Comparison of ENCODE assay signal across 11 cellular contexts in the genomic region with DNA sequence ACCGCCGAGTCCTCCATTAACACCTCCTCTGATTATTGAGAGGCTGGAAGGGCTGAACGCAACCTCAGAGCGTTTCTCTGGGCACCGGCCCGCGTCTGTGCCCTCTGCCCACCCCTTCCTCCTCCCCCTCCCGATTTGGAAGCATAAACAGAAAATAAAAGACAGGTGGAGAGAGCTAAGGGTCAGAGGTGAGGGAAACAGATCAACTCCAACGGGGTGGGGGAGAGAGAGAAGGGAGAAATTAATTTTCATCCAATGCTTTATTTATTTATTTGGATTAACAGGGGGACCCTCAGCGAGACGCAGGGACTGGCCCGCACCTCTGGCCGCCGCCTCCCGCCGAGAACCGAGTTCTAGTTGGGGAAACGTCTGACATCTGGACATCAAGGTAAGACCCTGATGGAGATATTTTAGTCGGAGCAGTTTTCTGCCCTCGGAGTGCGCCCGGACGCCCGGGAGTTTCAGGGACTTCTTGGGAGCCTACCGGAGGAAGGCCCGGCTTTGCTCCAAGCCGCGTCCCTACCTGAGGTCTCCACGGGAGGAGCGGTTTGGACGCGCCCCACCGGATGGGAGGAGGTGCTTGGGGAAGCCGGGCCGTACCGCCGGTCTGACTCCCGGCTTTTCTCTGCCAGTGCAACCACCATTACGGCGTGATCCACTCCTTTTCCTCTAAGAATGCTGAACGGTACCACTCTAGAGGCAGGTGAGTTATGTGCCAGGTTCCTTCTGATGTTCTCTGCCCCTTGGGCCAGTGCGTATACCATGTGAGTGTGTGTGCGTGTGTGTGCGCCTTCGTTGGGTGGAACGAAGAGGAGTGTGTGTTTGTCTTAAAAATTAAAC. TPM values are rescaled to one million over a fixed set of nuclear protein-coding genes. Genes with fewer than 3 reads are reported as not detected.
DNase-seq lines count a peak whose midpoint lies in the region; ATAC-seq and TF ChIP-seq lines count a peak whose summit lies in the region.
"Had no signal": no experiment of that assay in that cellular context is flagged by ENCODE, and none has a peak within 500 bp of the region (broad histone marks: within the 10 kb centered on the region; RNA-seq: fewer than 3 reads in every experiment).

No MANE protein-coding gene starts in this region.

- H3K4me1 ChIP-seq in right cardiac atrium (ENCODE audit: control insufficient read depth, insufficient read depth, low read length), result peaks cover 10% of the 10 kb centered on the region
- peaks cover 22% of the 10 kb centered on the region for H3K4me1 ChIP-seq in hepatocyte (ENCODE audit: insufficient read depth)
- H3K4me1 ChIP-seq in thoracic aorta (ENCODE audit: control insufficient read depth in 1 of 2, low read depth in 2 of 2), result peaks cover 31 to 39% of the 10 kb centered on the region in 2 donors

- H3K27ac ChIP-seq in right cardiac atrium (ENCODE audit: low read length) (no peak overlapping the region), WERI-Rb-1 (no peak overlapping the region), hepatocyte (no peak overlapping the region), thoracic aorta (no peak overlapping the region)
- H3K27ac ChIP-seq: neutrophil had no signal

- DNase-seq in right cardiac atrium (peak in 1 of 3 donors; percentile 41), cardiac septum (ENCODE audit: low spot score) (no peak), WERI-Rb-1 (no peak), hepatocyte (ENCODE audit: low spot score) (no peak), thoracic aorta (ENCODE audit: low spot score) (no peak)
- DNase-seq: GDM1, Right ventricle myocardium superior had no signal

- H3K9me3 ChIP-seq in right cardiac atrium (ENCODE audit: control insufficient read depth, low read length) (no peaks in the 10 kb centered on the region), WERI-Rb-1 (ENCODE audit: severe bottlenecking) (no peaks in the 10 kb centered on the region), hepatocyte (ENCODE audit: low read depth) (no peaks in the 10 kb centered on the region), thoracic aorta (no peaks in the 10 kb centered on the region)
- H3K9me3 ChIP-seq: neutrophil had no signal

- H3K4me3 ChIP-seq in right cardiac atrium (ENCODE audit: low read length), result peak overlapping the region; percentile 35
- peak overlapping the region; percentile 36 for H3K4me3 ChIP-seq in WERI-Rb-1 (ENCODE audit: low read depth, low read length)
- H3K4me3 ChIP-seq in hepatocyte, result no peak overlapping the region
- H3K4me3 ChIP-seq in thoracic aorta, result peak overlapping the region; percentile 29

- H3K27me3 ChIP-seq in right cardiac atrium (ENCODE audit: control insufficient read depth, insufficient read depth) (peaks cover 4% of the 10 kb centered on the region), WERI-Rb-1 (ENCODE audit: insufficient read depth, low read depth, severe bottlenecking) (peaks cover 3% of the 10 kb centered on the region), hepatocyte (peaks cover 100% of the 10 kb centered on the region), thoracic aorta (replicated peaks; ENCODE audit: insufficient read depth) (peaks cover 66% of the 10 kb centered on the region)

- H3K4me2 ChIP-seq in hepatocyte, result peak overlapping the region; percentile 73

- intact Hi-C loops in right cardiac atrium (cut with DNase I), result loop anchor here in 2 of 4 donors (10.0 kb wide), 1 partner anchor 297 kb away; no protein-coding TSS in a partner anchor
- intact Hi-C loops in cardiac septum (cut with DNase I), result no loop called here

- ATAC-seq in right cardiac atrium, result no peak
- no peak for ATAC-seq in thoracic aorta (ENCODE audit: insufficient number of reproducible peaks, low FRiP score, low read depth)
- ATAC-seq in GM19023 (IDR thresholded peaks at IDR 0.05; ENCODE audit: unreplicated experiment), result no peak
- no peak for ATAC-seq in GM18907 (IDR thresholded peaks at IDR 0.05; ENCODE audit: unreplicated experiment)
- no peak for ATAC-seq in GM19328 (IDR thresholded peaks at IDR 0.05; ENCODE audit: unreplicated experiment)

- H4K20me1 ChIP-seq in hepatocyte (ENCODE audit: insufficient read depth, poor library complexity, severe bottlenecking), result no peaks in the 10 kb centered on the region

- H3K79me2 ChIP-seq in hepatocyte, result no peaks in the 10 kb centered on the region

- 2% methylated on average over 46 of the region's 46 CpGs for WGBS in right cardiac atrium
- 1% methylated on average over 46 of the region's 46 CpGs for WGBS in hepatocyte (ENCODE audit: low lambda C conversion rate, missing lambda C conversion rate)

- no peak overlapping the region for H2AFZ ChIP-seq in hepatocyte

- no peaks in the 10 kb centered on the region for H3K9me2 ChIP-seq in hepatocyte (replicated peaks; ENCODE audit: insufficient read depth)

- H3K36me3 ChIP-seq in WERI-Rb-1, result no peaks in the 10 kb centered on the region
- H3K36me3 ChIP-seq in hepatocyte (replicated peaks; ENCODE audit: insufficient read depth, low read depth), result no peaks in the 10 kb centered on the region
- no peaks in the 10 kb centered on the region for H3K36me3 ChIP-seq in thoracic aorta
- H3K36me3 ChIP-seq: neutrophil had no signal

- TF ChIP-seq CTCF in WERI-Rb-1 (IDR thresholded peaks at IDR 0.05; ENCODE audit: low read depth, low read length) (no peak), hepatocyte (IDR thresholded peaks at IDR 0.05; ENCODE audit: poor library complexity) (no peak), thoracic aorta (IDR thresholded peaks at IDR 0.05) (no peak)

RNA-seq across cellular contexts. Expression of gene LHX9, which starts 5.1 kb away (rescaled TPM):
- total RNA-seq in right cardiac atrium (1 to 10 TPM in 1 of 4 donors, under 1 TPM in 3; 0.66 to 1.3 (median 0.81) TPM), cardiac septum (0.22 TPM), hepatocyte (not detected in 2 replicates), thoracic aorta (not detected)
- polyA plus RNA-seq in right cardiac atrium (0.23 TPM), hepatocyte (0.34 TPM in 1 of 2 replicates, not detected in the other)

RNA-seq across cellular contexts. Expression of gene C1orf53, which starts 9.6 kb away (rescaled TPM):
- 1 to 10 TPM; 4.0 to 7.8 (median 6.6) TPM for total RNA-seq in right cardiac atrium
- polyA plus RNA-seq in right cardiac atrium, result 12.7 TPM
- 7.4 TPM for total RNA-seq in cardiac septum
- 9.0 and 25.3 TPM in 2 replicates for total RNA-seq in hepatocyte
- polyA plus RNA-seq in hepatocyte, result 14.4 and 15.7 TPM in 2 replicates
- not detected for total RNA-seq in thoracic aorta
